In the genomic region with DNA sequence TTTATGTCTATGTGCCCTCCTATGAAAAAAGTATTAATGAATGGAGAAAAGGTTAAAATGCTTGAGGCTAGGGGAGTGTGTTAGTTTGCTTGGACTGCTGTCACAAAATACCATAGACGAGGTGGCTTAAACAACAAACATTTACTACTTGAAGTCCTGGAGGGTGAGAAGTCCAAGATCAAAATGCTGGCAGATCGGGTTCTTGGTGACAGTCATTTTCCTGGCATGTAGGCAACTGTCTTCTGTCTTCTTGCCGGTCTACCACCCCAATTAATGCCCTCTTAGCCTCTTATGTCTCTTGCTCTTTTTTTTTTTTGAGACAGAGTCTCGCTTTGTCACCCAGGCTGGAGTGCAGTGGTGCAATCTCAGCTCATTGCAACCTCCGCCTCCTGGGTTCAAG, we compare ENCODE assay signal across 16 cellular contexts. TPM values are rescaled to one million over a fixed set of nuclear protein-coding genes. Genes with fewer than 3 reads are reported as not detected.
DNase-seq lines count a peak whose midpoint lies in the region; ATAC-seq, FAIRE-seq and TF ChIP-seq lines count a peak whose summit lies in the region.
"Had no signal": no experiment of that assay in that cellular context is flagged by ENCODE, and none has a peak within 500 bp of the region (broad histone marks: within the 10 kb centered on the region; RNA-seq: fewer than 3 reads in every experiment).

No MANE protein-coding gene starts in this region.

- FAIRE-seq in K562 (lab: Jason Lieb, UNC): no peak
- FAIRE-seq: A549, H54 had no signal

- in situ Hi-C loops in K562 (cut with MboI): no loop called here

- BruUV-seq in K562 (replicated peaks; lab: Mats Ljungman, UMichigan): no TSS peak

- peak overlapping the region in 4 of 7 donors; percentile 35 to 75 (median 48) for H3K27ac Mint-ChIP-seq in CD14-positive monocyte
- peak overlapping the region; percentile 37 for H3K27ac Mint-ChIP-seq in CD8-positive, alpha-beta T cell
- peak overlapping the region in 5 of 9 donors; percentile 6 to 75 (median 29) for H3K27ac Mint-ChIP-seq in naive thymus-derived CD4-positive, alpha-beta T cell

- H3K9me3 Mint-ChIP-seq in CD14-positive monocyte: no peaks in the 10 kb centered on the region
- no peaks in the 10 kb centered on the region for H3K9me3 Mint-ChIP-seq in CD8-positive, alpha-beta T cell
- H3K9me3 Mint-ChIP-seq in naive thymus-derived CD4-positive, alpha-beta T cell: no peaks in the 10 kb centered on the region

- no peak for ATAC-seq in CD8-positive, alpha-beta T cell
- ATAC-seq in K562 (no peak), GM18858 (IDR thresholded peaks at IDR 0.05; ENCODE audit: unreplicated experiment) (no peak)
- no peak for ATAC-seq in naive thymus-derived CD4-positive, alpha-beta T cell
- ATAC-seq: A549, HCT116 had no signal

- H3K79me2 ChIP-seq in K562 (ENCODE audit: control insufficient read depth, insufficient read depth, low read length): peaks cover 94% of the 10 kb centered on the region

- H3K4me3 Mint-ChIP-seq in CD14-positive monocyte: no peak overlapping the region
- no peak overlapping the region for H3K4me3 Mint-ChIP-seq in CD8-positive, alpha-beta T cell
- peak overlapping the region in 3 of 10 donors; percentile 11 to 34 (median 27) for H3K4me3 Mint-ChIP-seq in naive thymus-derived CD4-positive, alpha-beta T cell

- no peak for TF ChIP-seq RAD21 in K562 (CRISPR knock-in tag; conservative IDR thresholded peaks at IDR 0.05 in 1 of 2, IDR thresholded peaks at IDR 0.05 in 1 of 2)

- no peak overlapping the region for H3K9ac ChIP-seq in K562 (ENCODE audit: insufficient read depth in 1 of 2, low read depth in 2 of 2, low read length in 2 of 2)
- H3K9ac ChIP-seq: GM23248 had no signal

- TF ChIP-seq CTCF in CD14-positive monocyte (IDR thresholded peaks at IDR 0.05): no peak
- no peak for TF ChIP-seq CTCF in CD8-positive, alpha-beta T cell (IDR thresholded peaks at IDR 0.05)
- TF ChIP-seq CTCF in K562 (IDR thresholded peaks at IDR 0.05 in 2 of 3, conservative IDR thresholded peaks at IDR 0.05 in 1 of 3; ENCODE audit: insufficient read depth in 2 of 3, low read depth in 1 of 3, low read length in 3 of 3): no peak

- peaks cover 22 to 61% of the 10 kb centered on the region in 2 donors for H3K36me3 Mint-ChIP-seq in CD14-positive monocyte
- H3K36me3 Mint-ChIP-seq in CD8-positive, alpha-beta T cell: peaks cover 67% of the 10 kb centered on the region
- H3K36me3 Mint-ChIP-seq in naive thymus-derived CD4-positive, alpha-beta T cell: peaks cover 0 to 33% (median 19%) of the 10 kb centered on the region in 5 donors

- no peak for DNase-seq in CD14-positive monocyte (ENCODE audit: low spot score)
- no peak for DNase-seq in CD8-positive, alpha-beta T cell
- DNase-seq in K562 (ENCODE audit: extremely low read depth in 1 of 4, low spot score in 3 of 4): no peak
- no peak for DNase-seq in naive thymus-derived CD4-positive, alpha-beta T cell
- DNase-seq in stimulated activated CD4-positive, alpha-beta T cell treated with anti-CD3 and anti-CD28 coated beads, Interleukin-2, amount 100 ng/mL, for 24 hours: no peak
- no peak for DNase-seq in NCI-H1048 (lab: John Stamatoyannopoulos, UW)
- no peak for DNase-seq in kidney glomerular epithelial cell (lab: John Stamatoyannopoulos, UW)
- DNase-seq: BE2C, Calu3, DMS 273 treated with DMSO at 0.1 percent for 48 hours, GM23248 had no signal

- H4K20me1 ChIP-seq in K562 (replicated peaks; ENCODE audit: control insufficient read depth, insufficient read depth, low read length): peaks cover 30% of the 10 kb centered on the region

- peaks cover 11% of the 10 kb centered on the region for H3K9me1 ChIP-seq in K562 (ENCODE audit: control insufficient read depth, insufficient read depth, low read length)

- no peak overlapping the region for H2AFZ ChIP-seq in K562 (ENCODE audit: low read depth, low read length)
- H2AFZ ChIP-seq: GM23248 had no signal

- no peaks in the 10 kb centered on the region for H3K27me3 ChIP-seq in CD8-positive, alpha-beta T cell (ENCODE audit: insufficient read depth, low read length)
- H3K27me3 ChIP-seq in K562 (ENCODE audit: control insufficient read depth in 2 of 2, insufficient read depth in 2 of 2, low read length in 2 of 2): no peaks in the 10 kb centered on the region
- H3K27me3 ChIP-seq in naive thymus-derived CD4-positive, alpha-beta T cell (ENCODE audit: control insufficient read depth in 2 of 2, insufficient read depth in 2 of 2, low read length in 2 of 2): no peaks in the 10 kb centered on the region
- H3K27me3 ChIP-seq: BE2C had no signal

- WGBS in K562 (ENCODE audit: insufficient coverage, low coverage, missing lambda C conversion rate): 82% methylated on average over 5 of the region's 5 CpGs

- H3K9me3 ChIP-seq in CD8-positive, alpha-beta T cell (ENCODE audit: low read length): no peaks in the 10 kb centered on the region
- no peaks in the 10 kb centered on the region for H3K9me3 ChIP-seq in K562 (replicated peaks; ENCODE audit: control insufficient read depth, insufficient read depth, low read depth, low read length)
- H3K9me3 ChIP-seq in naive thymus-derived CD4-positive, alpha-beta T cell (ENCODE audit: control insufficient read depth in 2 of 3, low read length in 3 of 3): no peaks in the 10 kb centered on the region
- H3K9me3 ChIP-seq: A549, BE2C had no signal

- H3K4me2 ChIP-seq in K562 (ENCODE audit: insufficient read depth, low read length): no peak overlapping the region
- H3K4me2 ChIP-seq: A549 had no signal

- no peak for TF ChIP-seq POLR2A in K562 (conservative IDR thresholded peaks at IDR 0.05)

- H3K4me1 Mint-ChIP-seq in CD14-positive monocyte: peaks cover 69% of the 10 kb centered on the region
- H3K4me1 Mint-ChIP-seq in CD8-positive, alpha-beta T cell (ENCODE audit: low read depth): peaks cover 85% of the 10 kb centered on the region
- H3K4me1 Mint-ChIP-seq in naive thymus-derived CD4-positive, alpha-beta T cell: peaks cover 51 to 81% (median 68%) of the 10 kb centered on the region in 7 donors

- no peak overlapping the region for H3K4me3 ChIP-seq in CD8-positive, alpha-beta T cell (ENCODE audit: low read depth, low read length)
- H3K4me3 ChIP-seq in K562: no peak overlapping the region
- no peak overlapping the region for H3K4me3 ChIP-seq in naive thymus-derived CD4-positive, alpha-beta T cell (ENCODE audit: low read length)
- H3K4me3 ChIP-seq: A549, GM23248 had no signal

- H3K27me3 Mint-ChIP-seq in CD14-positive monocyte (ENCODE audit: low read depth in 3 of 3): peaks cover 0 to 2% (median 0%) of the 10 kb centered on the region in 3 donors
- H3K27me3 Mint-ChIP-seq in CD8-positive, alpha-beta T cell (ENCODE audit: low read depth): no peaks in the 10 kb centered on the region
- H3K27me3 Mint-ChIP-seq in naive thymus-derived CD4-positive, alpha-beta T cell: no peaks in the 10 kb centered on the region

- CTCF ChIA-PET in CD8-positive, alpha-beta T cell (lab: Charles Lee): no interaction called here
- CTCF ChIA-PET in K562 (lab: Yijun Ruan, JAX; ENCODE audit: low intra/inter-chr PET ratio): no interaction called here
- CTCF ChIA-PET in naive thymus-derived CD4-positive, alpha-beta T cell (lab: Charles Lee): no interaction called here

- peaks cover 69% of the 10 kb centered on the region for H3K4me1 ChIP-seq in CD8-positive, alpha-beta T cell (ENCODE audit: insufficient read depth, low read length)
- peaks cover 15 to 43% of the 10 kb centered on the region in 2 experiments for H3K4me1 ChIP-seq in K562 (replicated peaks in 1 of 2; ENCODE audit: control insufficient read depth in 2 of 2, insufficient read depth in 2 of 2, low read length in 2 of 2)
- peaks cover 46 to 56% of the 10 kb centered on the region in 2 donors for H3K4me1 ChIP-seq in naive thymus-derived CD4-positive, alpha-beta T cell (ENCODE audit: control insufficient read depth in 2 of 2, insufficient read depth in 2 of 2, low read length in 2 of 2)
- H3K4me1 ChIP-seq: BE2C had no signal

- POLR2A ChIA-PET in CD8-positive, alpha-beta T cell (lab: Charles Lee): no interaction called here
- POLR2A ChIA-PET in K562 (lab: Yijun Ruan, JAX): interaction anchor here (1.1 to 23.7 kb wide), 3 partner anchors 10 to 17 kb away, joined by 3 to 301 read pairs (median 227); no protein-coding TSS in a partner anchor
- POLR2A ChIA-PET in naive thymus-derived CD4-positive, alpha-beta T cell (lab: Charles Lee): interaction anchor here (1.7 kb wide), 1 partner anchor 12 kb away, joined by 8 read pairs; no protein-coding TSS in a partner anchor

- no peak for TF ChIP-seq EP300 in K562 (IDR thresholded peaks at IDR 0.05; ENCODE audit: low read length)

- H3K27ac ChIP-seq in CD8-positive, alpha-beta T cell (ENCODE audit: low read depth, low read length): no peak overlapping the region
- H3K27ac ChIP-seq in K562 (ENCODE audit: extremely low read depth, low read depth, low read length): no peak overlapping the region
- no peak overlapping the region for H3K27ac ChIP-seq in naive thymus-derived CD4-positive, alpha-beta T cell (ENCODE audit: low read depth, low read length)
- H3K27ac ChIP-seq: A549, C4-2B, GM23248 had no signal

- intact Hi-C loops in CD14-positive monocyte (cut with micrococcal nuclease) (no loop called here), K562 (cut with micrococcal nuclease) (no loop called here)
- intact Hi-C loops in CD8-positive, alpha-beta T cell (cut with DNase I, micrococcal nuclease): no loop called here
- intact Hi-C loops in naive thymus-derived CD4-positive, alpha-beta T cell (cut with micrococcal nuclease): loop anchor here in 1 of 2 donors (1.0 kb wide), 1 partner anchor 11 kb away; no protein-coding TSS in a partner anchor

- H3K36me3 ChIP-seq in CD8-positive, alpha-beta T cell (ENCODE audit: insufficient read depth, low read length): peaks cover 12% of the 10 kb centered on the region
- peaks cover 80% of the 10 kb centered on the region for H3K36me3 ChIP-seq in K562 (ENCODE audit: control insufficient read depth, insufficient read depth, low read length)
- peaks cover 0 to 14% (median 0%) of the 10 kb centered on the region in 3 experiments for H3K36me3 ChIP-seq in naive thymus-derived CD4-positive, alpha-beta T cell (ENCODE audit: control insufficient read depth in 2 of 3, insufficient read depth in 3 of 3, low read length in 3 of 3)
- H3K36me3 ChIP-seq: BE2C had no signal

RNA-seq across cellular contexts. Expression of a gene that starts 15.0 kb away (rescaled TPM):
- polyA plus RNA-seq in CD14-positive monocyte: 1 to 10 TPM; 6.6 to 9.5 TPM
- total RNA-seq in CD8-positive, alpha-beta T cell: 100 to 1,000 TPM; 104 to 105 TPM
- total RNA-seq in K562 (2011; cell fraction: chromatin; rRNA removed; ENCODE audit: low replicate concordance): 233 and 329 TPM in 2 replicates
- total RNA-seq in K562 (2011; cell fraction: nucleolus; rRNA removed): 114 and 132 TPM in 2 replicates
- total RNA-seq in K562 (2011; cell fraction: nucleoplasm; rRNA removed): 181 and 229 TPM in 2 replicates
- total RNA-seq in K562 (2014; rRNA removed): 22.1 and 28.9 TPM in 2 replicates
- 23.9 and 24.6 TPM in 2 replicates for total RNA-seq in K562 (2014; rRNA removed; fragmentation: Illumina TruSeq; extraction: Trizol)
- total RNA-seq in K562 (2015; rRNA removed; fragmentation: Illumina TruSeq; extraction: Trizol): 22.5 and 25.3 TPM in 2 replicates
- 74.6 and 88.3 TPM in 2 replicates for total RNA-seq in K562 (2021)
- polyA plus RNA-seq in K562 (2011; rRNA removed): 12.9 and 27.1 TPM in 2 replicates
- 20.1 and 23.5 TPM in 2 replicates for polyA plus RNA-seq in K562 (2011; cell fraction: cytosol; rRNA removed)
- 59.8 and 83.5 TPM in 2 replicates for polyA plus RNA-seq in K562 (2011; cell fraction: nucleus; rRNA removed)
- polyA plus RNA-seq in K562 (2012): 54.3 and 62.2 TPM in 2 replicates
- polyA plus RNA-seq in K562 (2014; fragmentation: Illumina TruSeq; extraction: Trizol): 70.1 and 79.0 TPM in 2 replicates
- 10 to 100 TPM in 1 of 2 experiments, 1 to 10 TPM in 1; 8.3 to 20.2 TPM for polyA plus RNA-seq in K562 (2014; fragmentation: Nextera tagmentation; extraction: Ambion mirVana)
- polyA plus RNA-seq in K562 (2014; rRNA removed): 38.6 and 38.7 TPM in 2 replicates
- polyA minus RNA-seq in K562 (2011; rRNA and poly(A)+ RNA removed): 35.4 and 49.8 TPM in 2 replicates
- 61.6 and 92.0 TPM in 2 replicates for polyA minus RNA-seq in K562 (2011; cell fraction: cytosol; rRNA and poly(A)+ RNA removed)
- 27.9 and 38.8 TPM in 2 replicates for polyA minus RNA-seq in K562 (2011; cell fraction: nucleus; rRNA and poly(A)+ RNA removed)
- total RNA-seq in naive thymus-derived CD4-positive, alpha-beta T cell: 100 to 1,000 TPM; 118 to 148 (median 131) TPM
- 10 to 100 TPM; 22.3 to 26.6 TPM for polyA plus RNA-seq in naive thymus-derived CD4-positive, alpha-beta T cell
